8 cellular contexts compared by ENCODE assay signal in genomic region chr12:12899530-12900380, GRCh38. TPM values are rescaled to one million over a fixed set of nuclear protein-coding genes. Genes with fewer than 3 reads are reported as not detected.
DNase-seq lines count a peak whose midpoint lies in the region; ATAC-seq and TF ChIP-seq lines count a peak whose summit lies in the region.

No MANE protein-coding gene starts in this region.

- no peak overlapping the region for H3K4me3 ChIP-seq in neural progenitor cell

- no peak overlapping the region for H3K9ac ChIP-seq in neural progenitor cell

- H3K36me3 Mint-ChIP-seq in activated CD4-positive, alpha-beta memory T cell treated with anti-CD3 and anti-CD28 coated beads, Interleukin-2, amount 10 ng/mL, durations not matched to agents 7 days and 5 days (ENCODE audit: low read depth): no peaks in the 10 kb centered on the region
- no peaks in the 10 kb centered on the region for H3K36me3 Mint-ChIP-seq in neural progenitor cell

- no peaks in the 10 kb centered on the region for H3K9me3 Mint-ChIP-seq in activated CD4-positive, alpha-beta memory T cell treated with anti-CD3 and anti-CD28 coated beads, Interleukin-2, amount 10 ng/mL, durations not matched to agents 7 days and 5 days
- no peaks in the 10 kb centered on the region for H3K9me3 Mint-ChIP-seq in neural progenitor cell

- intact Hi-C loops in left cardiac atrium (cut with DNase I): no loop called here

- H3K27ac ChIP-seq in neural progenitor cell: no peak overlapping the region

- H2AFZ ChIP-seq in neural progenitor cell (replicated peaks): no peak overlapping the region

- no peak overlapping the region for H3K4me3 Mint-ChIP-seq in activated CD4-positive, alpha-beta memory T cell treated with anti-CD3 and anti-CD28 coated beads, Interleukin-2, amount 10 ng/mL, durations not matched to agents 7 days and 5 days
- no peak overlapping the region for H3K4me3 Mint-ChIP-seq in neural progenitor cell

- TF ChIP-seq CTCF in neural progenitor cell (IDR thresholded peaks at IDR 0.05): no peak

- POLR2A ChIA-PET in activated CD4-positive, alpha-beta memory T cell treated with anti-CD3 and anti-CD28 coated beads, Interleukin-2, amount 10 ng/mL, durations not matched to agents 7 days and 5 days (lab: Charles Lee): interaction anchor here (0.6 kb wide), 1 partner anchor 46 kb away, joined by 3 read pairs; no protein-coding TSS in a partner anchor

- no peak overlapping the region for H3K4me2 ChIP-seq in neural progenitor cell

- H3K27me3 Mint-ChIP-seq in activated CD4-positive, alpha-beta memory T cell treated with anti-CD3 and anti-CD28 coated beads, Interleukin-2, amount 10 ng/mL, durations not matched to agents 7 days and 5 days: peaks cover 27% of the 10 kb centered on the region
- peaks cover 4% of the 10 kb centered on the region for H3K27me3 Mint-ChIP-seq in neural progenitor cell (ENCODE audit: insufficient read depth, low read depth)

- no peaks in the 10 kb centered on the region for H3K4me1 ChIP-seq in neural progenitor cell

- ATAC-seq in GM18517 (IDR thresholded peaks at IDR 0.05; ENCODE audit: unreplicated experiment) (peak; percentile 88), HG02840 (IDR thresholded peaks at IDR 0.05; ENCODE audit: low FRiP score, unreplicated experiment) (peak; percentile 76), left cardiac atrium (peak in 1 of 2 donors; percentile 37), HG03139 (IDR thresholded peaks at IDR 0.05; ENCODE audit: unreplicated experiment) (no peak)
- peak; percentile 86 for ATAC-seq in stimulated activated naive CD8-positive, alpha-beta T cell treated with anti-CD3 and anti-CD28 coated beads, Interleukin-15, Interleukin-2, amounts not matched to agents 100 U/mL and 50 U/mL, for 24 hours

- peak overlapping the region; percentile 17 for H3K27ac Mint-ChIP-seq in activated CD4-positive, alpha-beta memory T cell treated with anti-CD3 and anti-CD28 coated beads, Interleukin-2, amount 10 ng/mL, durations not matched to agents 7 days and 5 days
- no peak overlapping the region for H3K27ac Mint-ChIP-seq in neural progenitor cell

- CTCF ChIA-PET in activated CD4-positive, alpha-beta memory T cell treated with anti-CD3 and anti-CD28 coated beads, Interleukin-2, amount 10 ng/mL, durations not matched to agents 7 days and 5 days (lab: Charles Lee): interaction anchor here (1.1 to 1.3 kb wide), 2 partner anchors 9 to 113 kb away, joined by 4 read pairs; partner anchors contain the start of gene GPRC5A

- H4K20me1 ChIP-seq in neural progenitor cell (ENCODE audit: low read depth): no peaks in the 10 kb centered on the region

- no peaks in the 10 kb centered on the region for H3F3A ChIP-seq in neural progenitor cell (ENCODE audit: low read depth)

- H3K79me2 ChIP-seq in neural progenitor cell (ENCODE audit: low read depth): no peaks in the 10 kb centered on the region

- H3K27me3 ChIP-seq in neural progenitor cell: no peaks in the 10 kb centered on the region

- H3K9me3 ChIP-seq in neural progenitor cell (ENCODE audit: low read depth): no peaks in the 10 kb centered on the region

- peaks cover 24% of the 10 kb centered on the region for H3K4me1 Mint-ChIP-seq in activated CD4-positive, alpha-beta memory T cell treated with anti-CD3 and anti-CD28 coated beads, Interleukin-2, amount 10 ng/mL, durations not matched to agents 7 days and 5 days
- peaks cover 4% of the 10 kb centered on the region for H3K4me1 Mint-ChIP-seq in neural progenitor cell

- peak; percentile 45 for DNase-seq in activated CD4-positive, alpha-beta memory T cell treated with anti-CD3 and anti-CD28 coated beads, Interleukin-2, amount 10 ng/mL, durations not matched to agents 7 days and 5 days
- peak; percentile 40 for DNase-seq in left cardiac atrium
- peak; percentile 40 for DNase-seq in stimulated activated naive CD8-positive, alpha-beta T cell treated with anti-CD3 and anti-CD28 coated beads, Interleukin-15, Interleukin-2, amounts not matched to agents 100 U/mL and 50 U/mL, for 24 hours
- no peak for DNase-seq in DMS 273 (lab: John Stamatoyannopoulos, UW; ENCODE audit: unreplicated experiment)
- no peak for DNase-seq in neural progenitor cell (ENCODE audit: low spot score)

- no peaks in the 10 kb centered on the region for H3K36me3 ChIP-seq in neural progenitor cell

RNA-seq across cellular contexts. Expression of gene GPRC5A, which starts 8.4 kb away (rescaled TPM):
- under 1 TPM; 0.03 to 0.05 TPM for total RNA-seq in activated CD4-positive, alpha-beta memory T cell treated with anti-CD3 and anti-CD28 coated beads, Interleukin-2, amount 10 ng/mL, durations not matched to agents 7 days and 5 days
- total RNA-seq in left cardiac atrium (1 to 10 TPM; 2.6 to 5.6 TPM), neural progenitor cell (ENCODE audit: low replicate concordance) (not detected in 2 replicates)

RNA-seq across cellular contexts. Expression of gene GPRC5D, which starts 52.2 kb away (rescaled TPM):
- total RNA-seq in activated CD4-positive, alpha-beta memory T cell treated with anti-CD3 and anti-CD28 coated beads, Interleukin-2, amount 10 ng/mL, durations not matched to agents 7 days and 5 days: 1 to 10 TPM in 1 of 2 experiments, under 1 TPM in 1; 0.73 to 1.6 TPM
- total RNA-seq in left cardiac atrium: not detected
- not detected in 2 replicates for total RNA-seq in neural progenitor cell (ENCODE audit: low replicate concordance)

Comparison
In these comparisons a context has a peak if more than half of its experiments do, and no peak if none do; other contexts are left out.
1. DNase-seq: peak in activated CD4-positive, alpha-beta memory T cell treated with anti-CD3 and anti-CD28 coated beads, Interleukin-2, amount 10 ng/mL, durations not matched to agents 7 days and 5 days (single experiment), left cardiac atrium (single experiment) and stimulated activated naive CD8-positive, alpha-beta T cell treated with anti-CD3 and anti-CD28 coated beads, Interleukin-15, Interleukin-2, amounts not matched to agents 100 U/mL and 50 U/mL, for 24 hours (single experiment); none in DMS 273 (single experiment) and neural progenitor cell (single experiment).